1 cellular context compared by ENCODE assay signal in genomic region chr3:48299746-48300361, GRCh38.
TF ChIP-seq lines count a peak whose summit lies in the region.

No MANE protein-coding gene starts in this region.

TF ChIP-seq in IMR-90, 13 proteins besides CTCF, POLR2A, EP300 and RAD21:
- TF ChIP-seq MAZ (IDR thresholded peaks at IDR 0.05; ENCODE audit: borderline replicate concordance, low read depth, low read length) (no peak), RCOR1 (IDR thresholded peaks at IDR 0.05; ENCODE audit: insufficient replicate concordance, low read length) (no peak), CHD1 (IDR thresholded peaks at IDR 0.05; ENCODE audit: low read depth, low read length) (no peak)
TF ChIP-seq in IMR-90: peak in this region for 0.
